10 cellular contexts compared by ENCODE assay signal in the genomic region with DNA sequence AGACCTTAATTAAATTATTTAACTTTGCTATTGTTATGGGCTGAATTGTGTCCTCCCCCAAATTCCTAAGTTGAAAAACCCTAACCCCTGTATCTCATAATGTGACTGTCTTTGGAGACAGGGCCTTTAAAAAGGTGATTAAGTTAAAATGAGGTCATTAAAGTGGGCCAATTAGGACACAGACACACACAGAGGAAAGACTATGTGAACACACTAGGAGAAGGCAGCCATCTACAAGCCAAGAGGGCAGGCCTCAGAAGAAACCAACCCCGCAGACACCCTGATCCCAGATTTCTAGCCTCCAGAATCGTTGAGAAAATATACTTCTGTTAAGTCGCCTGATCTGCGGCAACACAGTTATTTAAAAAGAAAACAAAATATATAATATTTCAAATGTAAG. TPM values are rescaled to one million over a fixed set of nuclear protein-coding genes. Genes with fewer than 3 reads are reported as not detected.
DNase-seq lines count a peak whose midpoint lies in the region; ATAC-seq and TF ChIP-seq lines count a peak whose summit lies in the region.
"Had no signal": no experiment of that assay in that cellular context is flagged by ENCODE, and none has a peak within 500 bp of the region (broad histone marks: within the 10 kb centered on the region; RNA-seq: fewer than 3 reads in every experiment).

No MANE protein-coding gene starts in this region.

- peak in 1 of 2 donors; percentile 10 for ATAC-seq in stimulated activated naive B cell treated with anti-CD40 and anti-IgM and Interleukin-4, amounts not matched to agents 10 μg/mL and 1 μg/mL and 100 μg/mL, for 72 hours (replicated peaks)
- no peak for ATAC-seq in left lobe of liver

- H3K4me1 ChIP-seq in left ventricle myocardium inferior, result peaks cover 10% of the 10 kb centered on the region

- H3K27me3 Mint-ChIP-seq in activated T-cell treated with anti-CD3 and anti-CD28 coated beads, Interleukin-2, amount 50 U/mL, for 24 hours, result no peaks in the 10 kb centered on the region
- no peaks in the 10 kb centered on the region for H3K27me3 Mint-ChIP-seq in chondrocyte (ENCODE audit: low read depth)
- H3K27me3 Mint-ChIP-seq in stimulated activated naive B cell treated with anti-CD40 and anti-IgM and Interleukin-4, amounts not matched to agents 10 μg/mL and 1 μg/mL and 100 μg/mL, for 72 hours, result no peaks in the 10 kb centered on the region

- H3K27me3 ChIP-seq in left ventricle myocardium inferior (ENCODE audit: low read depth), result no peaks in the 10 kb centered on the region

- intact Hi-C loops in left ventricle myocardium inferior (cut with micrococcal nuclease), result loop anchor here (10.0 kb wide), 1 partner anchor 120 kb away; no protein-coding TSS in a partner anchor

- H3K4me3 Mint-ChIP-seq in activated T-cell treated with anti-CD3 and anti-CD28 coated beads, Interleukin-2, amount 50 U/mL, for 24 hours, result peak overlapping the region; percentile 96
- H3K4me3 Mint-ChIP-seq in chondrocyte (ENCODE audit: unreplicated experiment), result no peak overlapping the region
- peak overlapping the region; percentile 71 to 78 for H3K4me3 Mint-ChIP-seq in stimulated activated naive B cell treated with anti-CD40 and anti-IgM and Interleukin-4, amounts not matched to agents 10 μg/mL and 1 μg/mL and 100 μg/mL, for 72 hours

- TF ChIP-seq CTCF in chondrocyte (IDR thresholded peaks at IDR 0.05) (no peak), left ventricle myocardium inferior (IDR thresholded peaks at IDR 0.05; ENCODE audit: borderline replicate concordance) (no peak)

- H3K9me3 Mint-ChIP-seq in activated T-cell treated with anti-CD3 and anti-CD28 coated beads, Interleukin-2, amount 50 U/mL, for 24 hours, result no peaks in the 10 kb centered on the region
- no peaks in the 10 kb centered on the region for H3K9me3 Mint-ChIP-seq in chondrocyte (ENCODE audit: low read depth)
- H3K9me3 Mint-ChIP-seq in stimulated activated naive B cell treated with anti-CD40 and anti-IgM and Interleukin-4, amounts not matched to agents 10 μg/mL and 1 μg/mL and 100 μg/mL, for 72 hours, result no peaks in the 10 kb centered on the region

- peaks cover 12% of the 10 kb centered on the region for H3K36me3 ChIP-seq in left ventricle myocardium inferior

- H3K27ac Mint-ChIP-seq in activated T-cell treated with anti-CD3 and anti-CD28 coated beads, Interleukin-2, amount 50 U/mL, for 24 hours, result peak overlapping the region; percentile 93
- peak overlapping the region; percentile 64 for H3K27ac Mint-ChIP-seq in chondrocyte (ENCODE audit: unreplicated experiment)
- H3K27ac Mint-ChIP-seq in stimulated activated naive B cell treated with anti-CD40 and anti-IgM and Interleukin-4, amounts not matched to agents 10 μg/mL and 1 μg/mL and 100 μg/mL, for 72 hours, result peak overlapping the region; percentile 81

- peaks cover 92% of the 10 kb centered on the region for H3K36me3 Mint-ChIP-seq in activated T-cell treated with anti-CD3 and anti-CD28 coated beads, Interleukin-2, amount 50 U/mL, for 24 hours (ENCODE audit: low read depth)
- peaks cover 6% of the 10 kb centered on the region for H3K36me3 Mint-ChIP-seq in chondrocyte (ENCODE audit: low read depth)
- H3K36me3 Mint-ChIP-seq in stimulated activated naive B cell treated with anti-CD40 and anti-IgM and Interleukin-4, amounts not matched to agents 10 μg/mL and 1 μg/mL and 100 μg/mL, for 72 hours, result peaks cover 51 to 64% of the 10 kb centered on the region in 2 donors

- H3K4me3 ChIP-seq in left ventricle myocardium inferior, result no peak overlapping the region

- DNase-seq in activated T-cell treated with anti-CD3 and anti-CD28 coated beads, Interleukin-2, amount 50 U/mL, for 24 hours, result no peak
- no peak for DNase-seq in activated T-cell treated with anti-CD3 and anti-CD28 coated beads, Interleukin-2, amount 50 U/mL, for 1 hour
- DNase-seq in NCI-H69 (lab: John Stamatoyannopoulos, UW) (peak; percentile 16), chondrocyte (ENCODE audit: low spot score) (no peak), left ventricle myocardium inferior (no peak), left lobe of liver (ENCODE audit: low spot score) (no peak), DMS153 treated with DMSO at 0.1 percent for 48 hours (lab: John Stamatoyannopoulos, UW; ENCODE audit: unreplicated experiment) (no peak)
- no peak for DNase-seq in stimulated activated naive B cell treated with anti-CD40 and anti-IgM and Interleukin-4, amounts not matched to agents 10 μg/mL and 1 μg/mL and 100 μg/mL, for 72 hours
- DNase-seq: NCI-H774; stimulated activated CD4-positive, alpha-beta T cell treated with anti-CD3 and anti-CD28 coated beads, Interleukin-12 subunit alpha, Interleukin-12 subunit beta, amount 100 ng/mL, for 4 hours had no signal

- no peak overlapping the region for H3K27ac ChIP-seq in left ventricle myocardium inferior (replicated peaks)

- no peaks in the 10 kb centered on the region for H3K9me3 ChIP-seq in left ventricle myocardium inferior (replicated peaks)

- H3K4me1 Mint-ChIP-seq in activated T-cell treated with anti-CD3 and anti-CD28 coated beads, Interleukin-2, amount 50 U/mL, for 24 hours (ENCODE audit: low read depth), result peaks cover 55% of the 10 kb centered on the region
- peaks cover 75% of the 10 kb centered on the region for H3K4me1 Mint-ChIP-seq in chondrocyte (ENCODE audit: low read depth)
- peaks cover 27 to 52% of the 10 kb centered on the region in 2 donors for H3K4me1 Mint-ChIP-seq in stimulated activated naive B cell treated with anti-CD40 and anti-IgM and Interleukin-4, amounts not matched to agents 10 μg/mL and 1 μg/mL and 100 μg/mL, for 72 hours

RNA-seq across cellular contexts. Expression of a gene that starts 6.4 kb away (rescaled TPM):
- total RNA-seq in chondrocyte, result 35.4 to 50.2 TPM (median 37.2 TPM) in 3 replicates
- 4.9 TPM for total RNA-seq in left ventricle myocardium inferior
- total RNA-seq in left lobe of liver, result 1.5 TPM
